ENCODE assay signal across 1 cellular context in genomic region chr20:4545526-4545925, GRCh38.
TF ChIP-seq lines count a peak whose summit lies in the region.

No MANE protein-coding gene starts in this region.

TF ChIP-seq in HCT116, 20 proteins besides CTCF, POLR2A, EP300 and RAD21 (continued from another document):
- TF ChIP-seq REST (IDR thresholded peaks at IDR 0.05; ENCODE audit: low read depth) (no peak), SRF (IDR thresholded peaks at IDR 0.05; ENCODE audit: low read depth) (no peak), YY1 (IDR thresholded peaks at IDR 0.05; ENCODE audit: extremely low read depth, insufficient replicate concordance, low read depth, low read length) (no peak), EZH2phosphoT487 (IDR thresholded peaks at IDR 0.05; ENCODE audit: borderline replicate concordance) (no peak), SIN3A (IDR thresholded peaks at IDR 0.05; ENCODE audit: low read depth) (no peak), ZBTB33 (IDR thresholded peaks at IDR 0.05; ENCODE audit: extremely low read depth, insufficient replicate concordance, low read length) (no peak), MAX (IDR thresholded peaks at IDR 0.05) (no peak), FOSL1 (IDR thresholded peaks at IDR 0.05; ENCODE audit: low read depth) (no peak), CBX3 (IDR thresholded peaks at IDR 0.05; ENCODE audit: low read depth) (no peak), JUND (IDR thresholded peaks at IDR 0.05) (no peak), EZH2 (IDR thresholded peaks at IDR 0.05) (no peak), ZFX (IDR thresholded peaks at IDR 0.05) (no peak)
